8 cellular contexts compared by ENCODE assay signal in genomic region chr7:73214471-73214870, GRCh38.
DNase-seq lines count a peak whose midpoint lies in the region; ATAC-seq and TF ChIP-seq lines count a peak whose summit lies in the region.
"Not testable (repeated sequence)": the region's sequence is repeated elsewhere in the genome, so short reads cannot be mapped to it uniquely, and the experiment has no call there.

No MANE protein-coding gene starts in this region.

- peak overlapping the region; percentile 65 to 91 (median 88) for H3K27ac ChIP-seq in BLaER1 treated with 17β-estradiol and CSF1 and Interleukin-3, amounts not matched to agents 10 nM and 100 nM
- not testable (repeated sequence) for H3K27ac ChIP-seq in RWPE2 (ENCODE audit: poor library complexity, severe bottlenecking); suprapubic skin
- H3K27ac ChIP-seq in left lung (peak overlapping the region in 1 of 2 donors; percentile 86), neutrophil (peak overlapping the region; percentile 87)

- TF ChIP-seq EP300 in suprapubic skin (IDR thresholded peaks at IDR 0.05): not testable (repeated sequence)

- not testable (repeated sequence) for H3K4me3 ChIP-seq in BLaER1 treated with 17β-estradiol and CSF1 and Interleukin-3, amounts not matched to agents 10 nM and 100 nM; RWPE2 (ENCODE audit: severe bottlenecking); left lung; suprapubic skin
- peak overlapping the region in 1 of 2 experiments; percentile 19 for H3K4me3 ChIP-seq in neutrophil (ENCODE audit: low read depth in 1 of 2, low read length in 1 of 2)

- intact Hi-C loops in Right ventricle myocardium inferior (cut with DNase I); left lung (cut with DNase I): not testable (repeated sequence)

- TF ChIP-seq CTCF in RWPE2 (IDR thresholded peaks at IDR 0.05; ENCODE audit: poor library complexity, severe bottlenecking); left lung (IDR thresholded peaks at IDR 0.05); neutrophil (IDR thresholded peaks at IDR 0.05); suprapubic skin (IDR thresholded peaks at IDR 0.05): not testable (repeated sequence)

- not testable (repeated sequence) for H3K9me3 ChIP-seq in BLaER1 treated with 17β-estradiol and CSF1 and Interleukin-3, amounts not matched to agents 10 nM and 100 nM (replicated peaks in 1 of 11); RWPE2 (ENCODE audit: severe bottlenecking); left lung; neutrophil; suprapubic skin

- TF ChIP-seq POLR2A in suprapubic skin (IDR thresholded peaks at IDR 0.05): not testable (repeated sequence)

- DNase-seq in HT-29 (ENCODE audit: low spot score): peak; percentile 0
- DNase-seq in RWPE2 (ENCODE audit: low spot score): peak; percentile 29
- peak; percentile 1 for DNase-seq in astrocyte of the hippocampus (ENCODE audit: low read depth, low spot score)
- peak; percentile 25 for DNase-seq in Right ventricle myocardium inferior (ENCODE audit: missing footprints)
- peak; percentile 32 to 63 for DNase-seq in left lung
- peak; percentile 57 to 74 for DNase-seq in suprapubic skin (ENCODE audit: low spot score in 2 of 2)

- H3K4me2 ChIP-seq in BLaER1 treated with 17β-estradiol and CSF1 and Interleukin-3, amounts not matched to agents 10 nM and 100 nM: peak overlapping the region; percentile 51 to 80 (median 66); a peak in 21 of 22 replicates

- H3K9ac ChIP-seq in BLaER1 treated with 17β-estradiol and CSF1 and Interleukin-3, amounts not matched to agents 10 nM and 100 nM: peak overlapping the region in 10 of 11 experiments; percentile 61 to 77 (median 73); a peak in 18 of 22 replicates

- not testable (repeated sequence) for H4K20me1 ChIP-seq in BLaER1 treated with 17β-estradiol and CSF1 and Interleukin-3, amounts not matched to agents 10 nM and 100 nM

- ATAC-seq in RWPE2 (ENCODE audit: low read depth); Right ventricle myocardium inferior; left lung: not testable (repeated sequence)

- not testable (repeated sequence) for H3K36me3 ChIP-seq in BLaER1 treated with 17β-estradiol and CSF1 and Interleukin-3, amounts not matched to agents 10 nM and 100 nM; RWPE2 (ENCODE audit: low read depth); left lung; neutrophil; suprapubic skin

- peaks cover 5 to 10% (median 7%) of the 10 kb centered on the region in 10 experiments for H3K4me1 ChIP-seq in BLaER1 treated with 17β-estradiol and CSF1 and Interleukin-3, amounts not matched to agents 10 nM and 100 nM
- not testable (repeated sequence) for H3K4me1 ChIP-seq in RWPE2 (ENCODE audit: insufficient read depth, poor library complexity, severe bottlenecking); left lung; suprapubic skin
- H3K4me1 ChIP-seq in neutrophil (ENCODE audit: control insufficient read depth in 1 of 2, insufficient read depth in 1 of 2, low read depth in 1 of 2, low read length in 1 of 2): peaks cover 8 to 13% of the 10 kb centered on the region in 2 experiments

- WGBS in suprapubic skin: 68% methylated on average over 2 of the region's 4 CpGs

- not testable (repeated sequence) for H3K27me3 ChIP-seq in BLaER1 treated with 17β-estradiol and CSF1 and Interleukin-3, amounts not matched to agents 10 nM and 100 nM; RWPE2 (ENCODE audit: insufficient read depth, poor library complexity, severe bottlenecking); left lung; neutrophil; suprapubic skin

Comparison
In these comparisons a context has a peak if more than half of its experiments do, and no peak if none do; other contexts are left out.
1. DNase-seq: peak in every context shown above with its lines; median percentile 66 in suprapubic skin; 48 in left lung; 29 in RWPE2; 25 in Right ventricle myocardium inferior; 1 in astrocyte of the hippocampus; 0 in HT-29.